17 cellular contexts compared by ENCODE assay signal in the genomic region with DNA sequence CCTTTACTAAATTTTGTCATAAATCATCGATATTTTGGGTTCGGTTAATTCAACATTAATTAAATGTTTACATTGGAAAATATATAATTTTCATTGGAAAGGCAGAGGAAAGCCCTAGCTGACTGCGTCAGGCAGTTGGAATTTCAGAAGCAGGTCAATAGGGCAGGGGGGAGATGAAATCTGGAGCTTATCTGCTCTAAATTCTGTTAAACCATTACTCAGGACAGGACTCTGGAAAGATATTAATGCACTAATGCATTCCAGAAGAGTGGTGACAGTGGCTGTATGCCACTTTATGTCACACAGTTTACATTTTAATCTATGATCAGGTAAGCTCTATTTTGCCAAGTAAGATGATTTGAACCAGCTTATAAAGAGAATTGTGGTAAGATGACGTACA.
DNase-seq lines count a peak whose midpoint lies in the region; ATAC-seq, FAIRE-seq and TF ChIP-seq lines count a peak whose summit lies in the region.
"Had no signal": no experiment of that assay in that cellular context is flagged by ENCODE, and none has a peak within 500 bp of the region (broad histone marks: within the 10 kb centered on the region; RNA-seq: fewer than 3 reads in every experiment).

No MANE protein-coding gene starts in this region.

- POLR2A ChIA-PET in Caco-2 (lab: Charles Lee): no interaction called here
- POLR2A ChIA-PET in endothelial cell of umbilical vein (lab: Charles Lee): no interaction called here

- H2BK5ac ChIP-seq in trophoblast cell (ENCODE audit: low read depth, low read length, poor library complexity): no peak overlapping the region

- H3K9me3 ChIP-seq in Caco-2 (no peaks in the 10 kb centered on the region), endothelial cell of umbilical vein (replicated peaks; ENCODE audit: control insufficient read depth, insufficient read depth, low read length) (no peaks in the 10 kb centered on the region), trophoblast cell (ENCODE audit: insufficient read depth, low read depth, low read length) (no peaks in the 10 kb centered on the region), heart right ventricle (no peaks in the 10 kb centered on the region)
- H3K9me3 ChIP-seq: BLaER1 had no signal

- no peak overlapping the region for H4K8ac ChIP-seq in trophoblast cell (ENCODE audit: low read depth, low read length)

- TF ChIP-seq CTCF in Caco-2 (IDR thresholded peaks at IDR 0.05; ENCODE audit: insufficient read depth in 1 of 2, low read depth in 1 of 2, low read length in 1 of 2, severe bottlenecking in 1 of 2, unreplicated experiment in 1 of 2) (no peak), endothelial cell of umbilical vein (IDR thresholded peaks at IDR 0.05; ENCODE audit: extremely low read depth in 1 of 2, insufficient read depth in 1 of 2, low read depth in 1 of 2, low read length in 2 of 2) (no peak), heart right ventricle (IDR thresholded peaks at IDR 0.05) (no peak)

- H2AFZ ChIP-seq in endothelial cell of umbilical vein (ENCODE audit: low read depth, low read length): peak overlapping the region; percentile 62
- H2AFZ ChIP-seq in trophoblast cell (ENCODE audit: insufficient read depth, low read length, poor library complexity): no peak overlapping the region
- H2AFZ ChIP-seq: GM23338 had no signal

- no CpG with 5 or more reads among the region's 4 CpGs for WGBS in trophoblast cell (ENCODE audit: extremely low coverage, insufficient coverage, insufficient read length)
- 77 to 87% methylated on average over 4 of the region's 4 CpGs for WGBS in heart right ventricle, 2 donors

- H3K4me1 Mint-ChIP-seq in Caco-2 (ENCODE audit: low read depth, unreplicated experiment): peaks cover 6% of the 10 kb centered on the region
- H3K4me1 Mint-ChIP-seq: CD14-positive monocyte had no signal

- no peak overlapping the region for H2BK120ac ChIP-seq in trophoblast cell (ENCODE audit: insufficient read depth, low read length, poor library complexity)

- H3K23ac ChIP-seq in trophoblast cell (ENCODE audit: low read length): no peak overlapping the region

- no peaks in the 10 kb centered on the region for H4K20me1 ChIP-seq in endothelial cell of umbilical vein (replicated peaks; ENCODE audit: control insufficient read depth, extremely low read depth, insufficient read depth, low read length)
- H4K20me1 ChIP-seq: BLaER1 had no signal

- TF ChIP-seq POLR2A in endothelial cell of umbilical vein (IDR thresholded peaks at IDR 0.05; ENCODE audit: low read depth, low read length): no peak

- H4K91ac ChIP-seq in trophoblast cell (ENCODE audit: low read depth, low read length): no peak overlapping the region

- H3K9ac ChIP-seq in endothelial cell of umbilical vein (replicated peaks; ENCODE audit: extremely low read depth, insufficient read depth, low read length) (no peak overlapping the region), trophoblast cell (ENCODE audit: low read length) (no peak overlapping the region)
- H3K9ac ChIP-seq: BLaER1 had no signal

- no peak overlapping the region for H2AK5ac ChIP-seq in trophoblast cell (ENCODE audit: low read length)

- BruUV-seq in Caco-2 (replicated peaks; lab: Mats Ljungman, UMichigan): no TSS peak
- no TSS peak for BruUV-seq in endothelial cell of umbilical vein (replicated peaks; lab: Mats Ljungman, UMichigan)

- H3K4me1 ChIP-seq in Caco-2 (peaks cover 28% of the 10 kb centered on the region), endothelial cell of umbilical vein (ENCODE audit: control insufficient read depth, extremely low read depth, insufficient read depth, low read length) (peaks cover 6% of the 10 kb centered on the region), trophoblast cell (ENCODE audit: control insufficient read depth in 1 of 2, insufficient read depth in 2 of 2, low read length in 2 of 2) (peaks cover 0 to 2% of the 10 kb centered on the region in 2 experiments), heart right ventricle (no peaks in the 10 kb centered on the region)
- H3K4me1 ChIP-seq: BLaER1 had no signal

- H3K4ac ChIP-seq in trophoblast cell (ENCODE audit: low read depth, low read length): no peak overlapping the region

- no peaks in the 10 kb centered on the region for H3K79me1 ChIP-seq in trophoblast cell (ENCODE audit: low read length)

- H3K14ac ChIP-seq in trophoblast cell (ENCODE audit: low read length): no peak overlapping the region

- intact Hi-C loops in Caco-2 (cut with micrococcal nuclease; ENCODE audit: unreplicated experiment) (no loop called here), endothelial cell of umbilical vein (cut with micrococcal nuclease) (loop anchor here (2.0 kb wide), 1 partner anchor 157 kb away; no protein-coding TSS in a partner anchor), heart right ventricle (cut with DNase I) (loop anchor here in 3 of 10 donors (5.0 to 10.0 kb wide), 3 partner anchors 152 to 157 kb away; a partner anchor contains a TSS)

- H3K9me3 Mint-ChIP-seq in Caco-2 (ENCODE audit: unreplicated experiment): peaks cover 7% of the 10 kb centered on the region
- H3K9me3 Mint-ChIP-seq: GM23338 had no signal

- H3K18ac ChIP-seq in trophoblast cell (ENCODE audit: low read length): no peak overlapping the region

- ATAC-seq in heart right ventricle: no peak
- ATAC-seq: GM23338 had no signal

- H3K36me3 ChIP-seq in Caco-2 (ENCODE audit: control insufficient read depth, insufficient read depth, low read length) (no peaks in the 10 kb centered on the region), endothelial cell of umbilical vein (ENCODE audit: control insufficient read depth in 2 of 2, extremely low read depth in 1 of 2, insufficient read depth in 2 of 2, low read length in 2 of 2) (no peaks in the 10 kb centered on the region), trophoblast cell (ENCODE audit: control insufficient read depth in 1 of 2, insufficient read depth in 2 of 2, low read length in 2 of 2) (no peaks in the 10 kb centered on the region), heart right ventricle (no peaks in the 10 kb centered on the region)
- H3K36me3 ChIP-seq: BLaER1 had no signal

- H3K27ac Mint-ChIP-seq in Caco-2 (ENCODE audit: unreplicated experiment): no peak overlapping the region
- H3K27ac Mint-ChIP-seq: CD14-positive monocyte; CD4-positive, alpha-beta memory T cell; GM23338 had no signal

- H3K4me2 ChIP-seq in endothelial cell of umbilical vein (ENCODE audit: insufficient read depth, low read length) (peak overlapping the region; percentile 21), trophoblast cell (ENCODE audit: low read length) (no peak overlapping the region)
- H3K4me2 ChIP-seq: BLaER1, GM23338 had no signal

- no peak overlapping the region for H4K12ac ChIP-seq in trophoblast cell (ENCODE audit: low read depth, low read length)

- H3K27me3 ChIP-seq in Caco-2 (replicated peaks; ENCODE audit: control insufficient read depth, insufficient read depth, low read length) (no peaks in the 10 kb centered on the region), endothelial cell of umbilical vein (ENCODE audit: control insufficient read depth in 2 of 2, insufficient read depth in 2 of 2, low read length in 2 of 2) (no peaks in the 10 kb centered on the region), trophoblast cell (ENCODE audit: insufficient read depth, low read length) (no peaks in the 10 kb centered on the region), heart right ventricle (no peaks in the 10 kb centered on the region)
- H3K27me3 ChIP-seq: BLaER1 had no signal

- H3K4me3 ChIP-seq in Caco-2 (ENCODE audit: low read depth, low read length) (no peak overlapping the region), endothelial cell of umbilical vein (replicated peaks in 1 of 3; ENCODE audit: insufficient read depth in 1 of 3, low read depth in 1 of 3, low read length in 3 of 3) (no peak overlapping the region), trophoblast cell (ENCODE audit: low read depth, low read length) (no peak overlapping the region), heart right ventricle (no peak overlapping the region)
- H3K4me3 ChIP-seq: BLaER1, GM23338 had no signal

- dilution Hi-C loops in endothelial cell of umbilical vein (cut with MboI; ENCODE audit: extremely low pct_ligation_motif_present, low sequenced_read_pairs): no loop called here

- H3K79me2 ChIP-seq in endothelial cell of umbilical vein (ENCODE audit: control insufficient read depth, insufficient read depth, low read length) (no peaks in the 10 kb centered on the region), trophoblast cell (ENCODE audit: control insufficient read depth, insufficient read depth, low read length, poor library complexity) (no peaks in the 10 kb centered on the region)

- no peak for FAIRE-seq in endothelial cell of umbilical vein (lab: Jason Lieb, UNC)
- FAIRE-seq: H54 had no signal

- no peaks in the 10 kb centered on the region for H3K9me1 ChIP-seq in endothelial cell of umbilical vein (replicated peaks; ENCODE audit: control insufficient read depth, extremely low read depth, insufficient read depth, low read length)

- H2BK12ac ChIP-seq in trophoblast cell (ENCODE audit: low read length): no peak overlapping the region

- H3K27ac ChIP-seq in endothelial cell of umbilical vein (ENCODE audit: insufficient read depth, low read depth, low read length): no peak overlapping the region
- no peak overlapping the region for H3K27ac ChIP-seq in trophoblast cell (ENCODE audit: low read depth, low read length)
- H3K27ac ChIP-seq in heart right ventricle: no peak overlapping the region
- H3K27ac ChIP-seq: BLaER1 had no signal

- DNase-seq in Caco-2 (peak; percentile 10 to 40), HuH-7.5 (ENCODE audit: low spot score) (peak; percentile 77), endothelial cell of umbilical vein (ENCODE audit: low read depth, low spot score) (peak; percentile 15), trophoblast cell (peak; percentile 11 to 66), NCI-H1436 treated with DMSO at 0.1 percent for 48 hours (lab: John Stamatoyannopoulos, UW) (no peak), heart right ventricle (no peak), iPS-NIHi7 (ENCODE audit: extremely low spot score) (no peak)
- DNase-seq: 8988T; Calu3; CD4-positive, alpha-beta memory T cell; DMS79 treated with DMSO at 0.1 percent for 48 hours; GF-D8; HCEC 1CT had no signal

- CTCF ChIA-PET in Caco-2 (lab: Charles Lee) (no interaction called here), endothelial cell of umbilical vein (lab: Charles Lee) (interaction anchor here (2.4 to 2.9 kb wide), 2 partner anchors 10 to 11 kb away, joined by 5 to 7 read pairs; no protein-coding TSS in a partner anchor)

- no peaks in the 10 kb centered on the region for H3K27me3 Mint-ChIP-seq in Caco-2 (ENCODE audit: insufficient read depth, unreplicated experiment)
- H3K27me3 Mint-ChIP-seq: CD4-positive, alpha-beta memory T cell had no signal

- H3K36me3 Mint-ChIP-seq in Caco-2 (ENCODE audit: insufficient read depth, unreplicated experiment): peaks cover 4% of the 10 kb centered on the region
- H3K36me3 Mint-ChIP-seq: CD14-positive monocyte; CD4-positive, alpha-beta memory T cell had no signal

- H3K4me3 Mint-ChIP-seq in Caco-2 (ENCODE audit: unreplicated experiment): no peak overlapping the region
- H3K4me3 Mint-ChIP-seq: CD14-positive monocyte; CD4-positive, alpha-beta memory T cell; GM23338 had no signal

TF ChIP-seq in endothelial cell of umbilical vein, 7 proteins besides CTCF, POLR2A, EP300 and RAD21:
- TF ChIP-seq GATA2 (IDR thresholded peaks at IDR 0.05; ENCODE audit: insufficient read depth, insufficient read length, low read depth, low read length) (peak; percentile 48), POLR2AphosphoS5 (IDR thresholded peaks at IDR 0.05; ENCODE audit: insufficient read depth, low read depth, low read length) (no peak)

Comparison
In these comparisons a context has a peak if more than half of its experiments do, and no peak if none do; other contexts are left out.
1. DNase-seq: peak in Caco-2 (2 of 2), HuH-7.5 (single experiment), endothelial cell of umbilical vein (single experiment) and trophoblast cell (2 of 2); none in NCI-H1436 treated with DMSO at 0.1 percent for 48 hours (single experiment), heart right ventricle (0 of 2) and iPS-NIHi7 (single experiment).